Comparison of ENCODE assay signal across 1 cellular context in the genomic region with DNA sequence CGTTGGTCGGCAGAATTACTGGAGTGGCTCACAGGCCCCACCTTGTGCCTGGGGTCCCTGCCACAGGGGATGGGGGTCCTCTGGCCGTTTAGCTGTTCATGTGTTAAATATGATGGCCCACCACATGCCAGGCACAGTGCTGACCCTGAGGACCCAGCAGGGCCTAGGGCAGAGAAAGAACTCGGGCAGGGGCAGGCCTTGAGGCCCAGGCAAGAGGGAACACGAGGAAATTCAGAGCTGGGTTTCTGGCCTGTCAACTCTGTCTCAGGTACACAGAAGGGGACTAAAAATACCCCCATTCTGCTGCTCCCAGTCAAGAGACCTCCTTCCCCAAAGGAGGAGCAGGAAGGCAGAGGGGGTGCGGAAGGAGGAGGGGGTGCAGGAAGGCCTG.
TF ChIP-seq lines count a peak whose summit lies in the region.

No MANE protein-coding gene starts in this region.

TF ChIP-seq in GM23338, 12 proteins besides CTCF, POLR2A, EP300 and RAD21 (continued from another document):
- TF ChIP-seq, protein P1, sequence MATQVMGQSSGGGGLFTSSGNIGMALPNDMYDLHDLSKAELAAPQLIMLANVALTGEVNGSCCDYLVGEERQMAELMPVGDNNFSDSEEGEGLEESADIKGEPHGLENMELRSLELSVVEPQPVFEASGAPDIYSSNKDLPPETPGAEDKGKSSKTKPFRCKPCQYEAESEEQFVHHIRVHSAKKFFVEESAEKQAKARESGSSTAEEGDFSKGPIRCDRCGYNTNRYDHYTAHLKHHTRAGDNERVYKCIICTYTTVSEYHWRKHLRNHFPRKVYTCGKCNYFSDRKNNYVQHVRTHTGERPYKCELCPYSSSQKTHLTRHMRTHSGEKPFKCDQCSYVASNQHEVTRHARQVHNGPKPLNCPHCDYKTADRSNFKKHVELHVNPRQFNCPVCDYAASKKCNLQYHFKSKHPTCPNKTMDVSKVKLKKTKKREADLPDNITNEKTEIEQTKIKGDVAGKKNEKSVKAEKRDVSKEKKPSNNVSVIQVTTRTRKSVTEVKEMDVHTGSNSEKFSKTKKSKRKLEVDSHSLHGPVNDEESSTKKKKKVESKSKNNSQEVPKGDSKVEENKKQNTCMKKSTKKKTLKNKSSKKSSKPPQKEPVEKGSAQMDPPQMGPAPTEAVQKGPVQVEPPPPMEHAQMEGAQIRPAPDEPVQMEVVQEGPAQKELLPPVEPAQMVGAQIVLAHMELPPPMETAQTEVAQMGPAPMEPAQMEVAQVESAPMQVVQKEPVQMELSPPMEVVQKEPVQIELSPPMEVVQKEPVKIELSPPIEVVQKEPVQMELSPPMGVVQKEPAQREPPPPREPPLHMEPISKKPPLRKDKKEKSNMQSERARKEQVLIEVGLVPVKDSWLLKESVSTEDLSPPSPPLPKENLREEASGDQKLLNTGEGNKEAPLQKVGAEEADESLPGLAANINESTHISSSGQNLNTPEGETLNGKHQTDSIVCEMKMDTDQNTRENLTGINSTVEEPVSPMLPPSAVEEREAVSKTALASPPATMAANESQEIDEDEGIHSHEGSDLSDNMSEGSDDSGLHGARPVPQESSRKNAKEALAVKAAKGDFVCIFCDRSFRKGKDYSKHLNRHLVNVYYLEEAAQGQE (IDR thresholded peaks at IDR 0.05; ENCODE audit: unreplicated experiment), result no peak
